ENCODE assay signal across 12 cellular contexts in genomic region chr17:17171991-17172939, GRCh38. TPM values are rescaled to one million over a fixed set of nuclear protein-coding genes. Genes with fewer than 3 reads are reported as not detected.
A peak's percentile ranks its signal among the peaks of the same experiment; 100 is the strongest.
DNase-seq lines count a peak whose midpoint lies in the region; ATAC-seq and TF ChIP-seq lines count a peak whose summit lies in the region.
"Had no signal": no experiment of that assay in that cellular context is flagged by ENCODE, and none has a peak within 500 bp of the region (broad histone marks: within the 10 kb centered on the region; RNA-seq: fewer than 3 reads in every experiment).

No MANE protein-coding gene starts in this region.

- no peak overlapping the region for H4K5ac ChIP-seq in H9 (ENCODE audit: insufficient read length, low read depth, low read length)

- peaks cover 2 to 14% of the 10 kb centered on the region in 2 experiments; a peak in 2 of 4 replicates for H3K4me1 Mint-ChIP-seq in H9

- CTCF ChIA-PET in RWPE1 (lab: Yijun Ruan, JAX), result interaction anchor here (1.2 kb wide), 1 partner anchor 28 kb away, joined by 5 read pairs; no protein-coding TSS in a partner anchor

- H2AK5ac ChIP-seq in H9 (ENCODE audit: insufficient read length, low read length), result no peak overlapping the region

- no peak overlapping the region for H2BK120ac ChIP-seq in H9 (ENCODE audit: low read depth, low read length, poor library complexity, severe bottlenecking)

- H4K20me1 ChIP-seq in H9 (ENCODE audit: control insufficient read depth, insufficient read depth, insufficient read length), result no peaks in the 10 kb centered on the region
- H4K20me1 ChIP-seq in osteoblast (ENCODE audit: insufficient read depth, low read length), result peaks cover 40% of the 10 kb centered on the region

- no peak; the same call in 2 of the 3 replicates for TF ChIP-seq CTCF in H9 (conservative IDR thresholded peaks at IDR 0.05)
- no peak for TF ChIP-seq CTCF in RWPE1 (conservative IDR thresholded peaks at IDR 0.05; ENCODE audit: low read depth)
- TF ChIP-seq CTCF in gastroesophageal sphincter (IDR thresholded peaks at IDR 0.05), result peak in 1 of 4 experiments; percentile 17
- TF ChIP-seq CTCF in osteoblast (IDR thresholded peaks at IDR 0.05; ENCODE audit: extremely low read depth, low read depth, low read length), result no peak

- H3K14ac ChIP-seq in H9 (ENCODE audit: insufficient read depth, low read length), result no peak overlapping the region

- H3K4me1 ChIP-seq in H9 (ENCODE audit: insufficient read depth, low read length) (no peaks in the 10 kb centered on the region), gastroesophageal sphincter (peaks cover 0 to 7% (median 0%) of the 10 kb centered on the region in 3 donors), osteoblast (ENCODE audit: insufficient read depth, low read length) (no peaks in the 10 kb centered on the region)

- no peak overlapping the region for H3K4ac ChIP-seq in H9 (ENCODE audit: low read depth, low read length)

- peaks cover 12 to 63% (median 37%) of the 10 kb centered on the region in 3 experiments; a peak in 6 of 7 replicates for H3K36me3 Mint-ChIP-seq in H9 (ENCODE audit: insufficient read depth in 1 of 3, low read depth in 3 of 3)

- no peak overlapping the region for H2BK15ac ChIP-seq in H9 (ENCODE audit: low read depth, low read length)

- H3K27me3 ChIP-seq in H9 (ENCODE audit: insufficient read depth, low read length), result no peaks in the 10 kb centered on the region
- no peaks in the 10 kb centered on the region for H3K27me3 ChIP-seq in gastroesophageal sphincter
- H3K27me3 ChIP-seq in osteoblast (ENCODE audit: insufficient read depth, low read length), result no peaks in the 10 kb centered on the region

- H3K79me2 ChIP-seq in H9 (ENCODE audit: insufficient read depth, low read length) (no peaks in the 10 kb centered on the region), osteoblast (ENCODE audit: insufficient read depth, low read length) (peaks cover 14% of the 10 kb centered on the region)

- H2AFZ ChIP-seq in H9 (ENCODE audit: low read length), result no peak overlapping the region
- no peak overlapping the region for H2AFZ ChIP-seq in osteoblast (ENCODE audit: low read length)

- H3K27ac Mint-ChIP-seq in H9, result no peak overlapping the region; a peak in 1 of 7 replicates
- H3K27ac Mint-ChIP-seq: activated T-helper 2 cell treated with anti-CD3 and anti-CD28 coated beads, Interferon-gamma antibody, Interleukin-2, Interleukin-4, amounts not matched to agents 10 μg/mL and 5 μg/mL and 100 μg/mL, durations not matched to agents 14 hours and 24 hours and 36 hours had no signal

- peak; percentile 54 for ATAC-seq in gastroesophageal sphincter

- H3T11ph ChIP-seq in H9 (ENCODE audit: low read length), result no peak overlapping the region

- H3K4me3 Mint-ChIP-seq in H9, result no peak overlapping the region

- H3K18ac ChIP-seq in H9 (ENCODE audit: insufficient read length, low read depth, low read length), result no peak overlapping the region

- H2BK12ac ChIP-seq in H9 (ENCODE audit: insufficient read length, low read depth, low read length), result no peak overlapping the region

- no CpG with 5 or more reads among the region's 26 CpGs for WGBS in H9 (ENCODE audit: extremely low coverage, insufficient read length, low lambda C conversion rate)
- 82 to 89% methylated on average over 4 to 8 of the region's 26 CpGs for WGBS in gastroesophageal sphincter (ENCODE audit: low coverage in 1 of 2), 2 donors

- DNase-seq in H9, result peak; percentile 63
- no peak for DNase-seq in RWPE1 (ENCODE audit: low spot score)
- DNase-seq in osteoblast (ENCODE audit: insufficient read length, low spot score, missing footprints), result peak; percentile 34
- DNase-seq in GM19240 (ENCODE audit: insufficient read length, low spot score), result no peak
- DNase-seq in NCI-H2171 (lab: John Stamatoyannopoulos, UW), result no peak
- no peak for DNase-seq in NCI-H82 (lab: John Stamatoyannopoulos, UW)
- DNase-seq: DMS53, NCI-H2081 treated with DMSO at 0.1 percent for 48 hours had no signal

- no peaks in the 10 kb centered on the region for H3K79me1 ChIP-seq in H9 (ENCODE audit: insufficient read depth, low read depth, low read length, poor library complexity, severe bottlenecking)

- no peak overlapping the region for H2BK5ac ChIP-seq in H9 (ENCODE audit: insufficient read length, low read length)

- TF ChIP-seq POLR2A in gastroesophageal sphincter (IDR thresholded peaks at IDR 0.05), result no peak

- H3K56ac ChIP-seq in H9 (ENCODE audit: insufficient read length, low read depth, low read length), result no peak overlapping the region

- H3K23me2 ChIP-seq in H9 (ENCODE audit: insufficient read length, low read depth, low read length, poor library complexity, severe bottlenecking), result no peaks in the 10 kb centered on the region

- H3K9me3 Mint-ChIP-seq in H9, result no peaks in the 10 kb centered on the region
- H3K9me3 Mint-ChIP-seq: activated T-helper 2 cell treated with anti-CD3 and anti-CD28 coated beads, Interferon-gamma antibody, Interleukin-2, Interleukin-4, amounts not matched to agents 10 μg/mL and 5 μg/mL and 100 μg/mL, durations not matched to agents 14 hours and 24 hours and 36 hours had no signal

- H3K4me2 ChIP-seq in H9 (ENCODE audit: insufficient read depth, insufficient read length, low read length), result no peak overlapping the region
- no peak overlapping the region for H3K4me2 ChIP-seq in osteoblast (ENCODE audit: insufficient read depth, low read length)

- H4K8ac ChIP-seq in H9 (replicated peaks; ENCODE audit: insufficient read length, low read depth, low read length), result no peak overlapping the region

- H3K9ac ChIP-seq in H9 (ENCODE audit: extremely low read depth, insufficient read length, low read length), result no peak overlapping the region

- no peak overlapping the region for H4K91ac ChIP-seq in H9 (ENCODE audit: insufficient read length, low read depth, low read length)

- H2BK20ac ChIP-seq in H9 (ENCODE audit: low read depth, low read length, poor library complexity, severe bottlenecking), result no peak overlapping the region

- H3K27me3 Mint-ChIP-seq in H9 (ENCODE audit: low read depth), result no peaks in the 10 kb centered on the region

- H3K9me3 ChIP-seq in H9 (ENCODE audit: control insufficient read depth, low read depth, low read length), result no peaks in the 10 kb centered on the region
- no peaks in the 10 kb centered on the region for H3K9me3 ChIP-seq in gastroesophageal sphincter
- H3K9me3 ChIP-seq in osteoblast (ENCODE audit: low read depth, low read length), result no peaks in the 10 kb centered on the region

- H3K36me3 ChIP-seq in gastroesophageal sphincter (peaks cover 0 to 99% of the 10 kb centered on the region in 2 donors), osteoblast (ENCODE audit: insufficient read depth, low read length) (peaks cover 93% of the 10 kb centered on the region)

- no peak overlapping the region for H3K23ac ChIP-seq in H9 (ENCODE audit: insufficient read length, low read depth, low read length)

- H3K27ac ChIP-seq in H9 (ENCODE audit: insufficient read length, low read depth, low read length), result no peak overlapping the region
- H3K27ac ChIP-seq in RWPE1, result peak overlapping the region; percentile 88
- peak overlapping the region in 2 of 4 donors; percentile 6 to 21 for H3K27ac ChIP-seq in gastroesophageal sphincter
- no peak overlapping the region for H3K27ac ChIP-seq in osteoblast (ENCODE audit: low read depth, low read length)
- H3K27ac ChIP-seq: VCaP had no signal

- POLR2A ChIA-PET in RWPE1 (lab: Yijun Ruan, JAX; ENCODE audit: low non-redundant PET), result no interaction called here

- no peak for TF ChIP-seq EP300 in gastroesophageal sphincter (IDR thresholded peaks at IDR 0.05)

- no peak overlapping the region for H3K4me3 ChIP-seq in gastroesophageal sphincter
- H3K4me3 ChIP-seq in osteoblast (ENCODE audit: insufficient read depth, low read length), result no peak overlapping the region
- H3K4me3 ChIP-seq: coronary artery had no signal

RNA-seq across cellular contexts. Expression of gene PLD6, which starts 33.9 kb away (rescaled TPM):
- total RNA-seq in H9 (2021) (0.09 TPM in 1 of 2 replicates, not detected in the other), gastroesophageal sphincter (10 to 100 TPM in 2 of 4 donors, 1 to 10 TPM in 2; 7.1 to 20.7 (median 9.3) TPM), osteoblast (1.4 and 2.7 TPM in 2 replicates)

Comparison
In these comparisons a context has a peak if more than half of its experiments do, and no peak if none do; other contexts are left out.
1. DNase-seq: peak in H9 (single experiment) and osteoblast (single experiment); none in RWPE1 (single experiment), GM19240 (single experiment), NCI-H2171 (single experiment) and NCI-H82 (single experiment).